ENCODE assay signal across 29 cellular contexts in the genomic region with DNA sequence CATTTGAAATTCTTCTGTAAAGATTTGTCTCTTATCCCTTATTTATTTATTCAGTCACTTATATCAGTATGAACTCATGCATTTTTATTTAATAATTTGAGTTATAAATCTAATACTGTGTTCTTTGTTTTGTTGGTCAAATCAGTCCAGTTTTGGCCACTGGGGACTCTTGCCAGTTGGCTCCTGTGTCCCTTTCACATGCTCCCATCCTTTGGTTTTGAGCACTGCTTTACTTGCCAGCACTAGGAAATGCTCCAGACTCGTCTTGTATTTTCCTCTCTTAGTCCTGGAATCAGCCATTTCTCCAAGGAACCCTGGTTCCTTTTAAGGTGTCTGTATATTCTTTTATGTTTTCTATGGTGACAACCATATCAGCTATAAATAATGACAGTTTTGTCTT. TPM values are rescaled to one million over a fixed set of nuclear protein-coding genes. Genes with fewer than 3 reads are reported as not detected.
DNase-seq lines count a peak whose midpoint lies in the region; ATAC-seq, FAIRE-seq and TF ChIP-seq lines count a peak whose summit lies in the region.
"Had no signal": no experiment of that assay in that cellular context is flagged by ENCODE, and none has a peak within 500 bp of the region (broad histone marks: within the 10 kb centered on the region; RNA-seq: fewer than 3 reads in every experiment).

No MANE protein-coding gene starts in this region.

- H3K4me3 ChIP-seq in AG10803 (ENCODE audit: low read length) (no peak overlapping the region), astrocyte (ENCODE audit: insufficient read depth, low read depth, low read length) (no peak overlapping the region), GM23338 (no peak overlapping the region), lower lobe of right lung (no peak overlapping the region)
- H3K4me3 ChIP-seq: K562 had no signal

- no peak for TF ChIP-seq CTCF in AG10803 (conservative IDR thresholded peaks at IDR 0.05; ENCODE audit: low read length)
- no peak for TF ChIP-seq CTCF in astrocyte (IDR thresholded peaks at IDR 0.05; ENCODE audit: insufficient read depth, low read depth, low read length)
- no peak for TF ChIP-seq CTCF in nephron progenitor cell (IDR thresholded peaks at IDR 0.05)
- no peak for TF ChIP-seq CTCF in GM23338 (conservative IDR thresholded peaks at IDR 0.05; ENCODE audit: low read depth in 2 of 2)
- no peak for TF ChIP-seq CTCF in lower lobe of right lung (IDR thresholded peaks at IDR 0.05)

- H3F3A ChIP-seq in GM23338 (replicated peaks; ENCODE audit: low read depth): no peaks in the 10 kb centered on the region

- no peaks in the 10 kb centered on the region for H3K79me2 ChIP-seq in astrocyte (ENCODE audit: insufficient read depth, low read length)
- H3K79me2 ChIP-seq in GM23338 (replicated peaks; ENCODE audit: insufficient read depth): no peaks in the 10 kb centered on the region

- H4K20me1 ChIP-seq in astrocyte (ENCODE audit: insufficient read depth, low read length): no peaks in the 10 kb centered on the region
- H4K20me1 ChIP-seq in GM23338 (replicated peaks; ENCODE audit: insufficient read depth): no peaks in the 10 kb centered on the region

- H3K27ac ChIP-seq in astrocyte (ENCODE audit: low read depth, low read length) (no peak overlapping the region), GM23338 (ENCODE audit: low read depth) (no peak overlapping the region), lower lobe of right lung (no peak overlapping the region)
- H3K27ac ChIP-seq: C4-2B had no signal

- H3K4me1 ChIP-seq in astrocyte (ENCODE audit: insufficient read depth, low read length) (no peaks in the 10 kb centered on the region), GM23338 (ENCODE audit: insufficient read depth) (no peaks in the 10 kb centered on the region), lower lobe of right lung (no peaks in the 10 kb centered on the region)
- H3K4me1 ChIP-seq: Caco-2 had no signal

- H3K9me2 ChIP-seq in GM23338 (ENCODE audit: insufficient read depth): no peaks in the 10 kb centered on the region

- H2AFZ ChIP-seq in astrocyte (ENCODE audit: low read depth, low read length) (no peak overlapping the region), GM23338 (no peak overlapping the region)

- H3K27me3 ChIP-seq in astrocyte (ENCODE audit: insufficient read depth, low read length) (no peaks in the 10 kb centered on the region), GM23338 (ENCODE audit: insufficient read depth) (no peaks in the 10 kb centered on the region), lower lobe of right lung (ENCODE audit: low read depth) (no peaks in the 10 kb centered on the region)

- intact Hi-C loops in lower lobe of right lung (cut with DNase I): no loop called here

- ATAC-seq in GM23338 (no peak), lower lobe of right lung (no peak)
- ATAC-seq: CD8-positive, alpha-beta T cell; K562; PC-3 had no signal

- H3K4me3 Mint-ChIP-seq in astrocyte (ENCODE audit: unreplicated experiment): no peak overlapping the region
- no peak overlapping the region for H3K4me3 Mint-ChIP-seq in nephron progenitor cell
- no peak overlapping the region for H3K4me3 Mint-ChIP-seq in GM23338
- H3K4me3 Mint-ChIP-seq: B cell; CD8-positive, alpha-beta T cell had no signal

- H3K36me3 Mint-ChIP-seq in astrocyte (ENCODE audit: low read depth, unreplicated experiment) (no peaks in the 10 kb centered on the region), nephron progenitor cell (ENCODE audit: low read depth) (peaks cover 42% of the 10 kb centered on the region), GM23338 (ENCODE audit: low read depth) (peaks cover 6% of the 10 kb centered on the region; the same call in 1 of the 3 replicates)

- H3K9me3 ChIP-seq in astrocyte (ENCODE audit: insufficient read depth, low read depth, low read length) (no peaks in the 10 kb centered on the region), lower lobe of right lung (no peaks in the 10 kb centered on the region)
- H3K9me3 ChIP-seq: Caco-2 had no signal

- H3K4me1 Mint-ChIP-seq in astrocyte (ENCODE audit: low read depth, unreplicated experiment) (no peaks in the 10 kb centered on the region), nephron progenitor cell (no peaks in the 10 kb centered on the region), GM23338 (no peaks in the 10 kb centered on the region)
- H3K4me1 Mint-ChIP-seq: B cell had no signal

- peak; percentile 97 for FAIRE-seq in astrocyte (lab: Jason Lieb, UNC)
- FAIRE-seq: A204.1, GM12892, HTR-8/SVneo, K562 had no signal

- DNase-seq in AG10803 (ENCODE audit: low read depth): peak; percentile 0
- no peak for DNase-seq in astrocyte (ENCODE audit: low read depth)
- peak; percentile 16 for DNase-seq in globus pallidus (ENCODE audit: low spot score)
- DNase-seq in nephron progenitor cell: no peak
- no peak for DNase-seq in NCI-H446 treated with DMSO at 0.1 percent for 48 hours (lab: John Stamatoyannopoulos, UW)
- DNase-seq in GM23338 (ENCODE audit: low spot score): no peak
- DNase-seq in lower lobe of right lung: no peak
- DNase-seq in kidney glomerular epithelial cell (lab: John Stamatoyannopoulos, UW): no peak
- DNase-seq: Caco-2; CD8-positive, alpha-beta T cell; EL; GF-D8; H7; Kasumi-1; MV-4-11; NCI-H1105; NCI-H146; NCI-H1930; NCI-H2107; NCI-H524 treated with DMSO at 0.1 percent for 48 hours; NCI-H82; NK-92 treated with Interleukin-12 subunit alpha and Interleukin-12 subunit beta, amount 100 ng/mL, for 24 hours; PC-3 had no signal

- H3K27ac Mint-ChIP-seq in astrocyte (ENCODE audit: unreplicated experiment) (no peak overlapping the region), nephron progenitor cell (peak overlapping the region; percentile 40), GM23338 (no peak overlapping the region)
- H3K27ac Mint-ChIP-seq: B cell; CD8-positive, alpha-beta T cell had no signal

- H3K4me2 ChIP-seq in astrocyte (ENCODE audit: low read length) (no peak overlapping the region), GM23338 (no peak overlapping the region)

- H3K36me3 ChIP-seq in astrocyte (ENCODE audit: insufficient read depth, low read length) (no peaks in the 10 kb centered on the region), GM23338 (ENCODE audit: insufficient read depth) (no peaks in the 10 kb centered on the region), lower lobe of right lung (no peaks in the 10 kb centered on the region)

- H3K9ac ChIP-seq in astrocyte (ENCODE audit: low read length): no peak overlapping the region

- H3K27me3 Mint-ChIP-seq in astrocyte (ENCODE audit: low read depth, unreplicated experiment): no peaks in the 10 kb centered on the region
- H3K27me3 Mint-ChIP-seq in nephron progenitor cell (ENCODE audit: low read depth, poor library complexity): peaks cover 4% of the 10 kb centered on the region
- H3K27me3 Mint-ChIP-seq in GM23338 (ENCODE audit: insufficient read depth, low read depth, poor library complexity): peaks cover 3% of the 10 kb centered on the region
- H3K27me3 Mint-ChIP-seq: B cell had no signal

- H3K9me3 Mint-ChIP-seq in astrocyte (ENCODE audit: unreplicated experiment) (no peaks in the 10 kb centered on the region), nephron progenitor cell (peaks cover 42% of the 10 kb centered on the region), GM23338 (peaks cover 4% of the 10 kb centered on the region; the same call in 2 of the 3 replicates)
- H3K9me3 Mint-ChIP-seq: CD8-positive, alpha-beta T cell had no signal

TF ChIP-seq in GM23338, 12 proteins besides CTCF, POLR2A, EP300 and RAD21 (continues in another document):
- TF ChIP-seq CREB1 (CRISPR knock-in tag; IDR thresholded peaks at IDR 0.05; ENCODE audit: low read depth) (no peak), NANOG (IDR thresholded peaks at IDR 0.05; ENCODE audit: borderline replicate concordance) (no peak), ZNF114 (CRISPR knock-in tag; IDR thresholded peaks at IDR 0.05) (no peak)

RNA-seq across cellular contexts. Expression of a gene that starts 28.1 kb away (rescaled TPM):
- total RNA-seq in astrocyte: 5.9 and 6.8 TPM in 2 replicates
- total RNA-seq in GM23338 (2014; rRNA removed; shearing (Covaris generic)): 15.3 and 15.5 TPM in 2 replicates
- polyA plus RNA-seq in GM23338 (2016; fragmentation: Nextera tagmentation; extraction: Ambion mirVana): 5.4 and 6.4 TPM in 2 replicates
- 14.8 TPM for total RNA-seq in lower lobe of right lung

RNA-seq across cellular contexts. Expression of a gene that starts 39.8 kb away (rescaled TPM):
- total RNA-seq in astrocyte (30.7 and 31.5 TPM in 2 replicates), lower lobe of right lung (27.9 TPM)
- 9.9 and 13.4 TPM in 2 replicates for total RNA-seq in GM23338 (2014; rRNA removed; shearing (Covaris generic))
- polyA plus RNA-seq in GM23338 (2016; fragmentation: Nextera tagmentation; extraction: Ambion mirVana): 11.6 and 13.4 TPM in 2 replicates

Comparison
In these comparisons a context has a peak if more than half of its experiments do, and no peak if none do; other contexts are left out.
1. DNase-seq: peak in AG10803 (single experiment) and globus pallidus (single experiment); none in astrocyte (single experiment), nephron progenitor cell (single experiment), NCI-H446 treated with DMSO at 0.1 percent for 48 hours (single experiment), GM23338 (single experiment), lower lobe of right lung (single experiment) and kidney glomerular epithelial cell (single experiment).